Comparison of ENCODE assay signal across 9 cellular contexts in the genomic region with DNA sequence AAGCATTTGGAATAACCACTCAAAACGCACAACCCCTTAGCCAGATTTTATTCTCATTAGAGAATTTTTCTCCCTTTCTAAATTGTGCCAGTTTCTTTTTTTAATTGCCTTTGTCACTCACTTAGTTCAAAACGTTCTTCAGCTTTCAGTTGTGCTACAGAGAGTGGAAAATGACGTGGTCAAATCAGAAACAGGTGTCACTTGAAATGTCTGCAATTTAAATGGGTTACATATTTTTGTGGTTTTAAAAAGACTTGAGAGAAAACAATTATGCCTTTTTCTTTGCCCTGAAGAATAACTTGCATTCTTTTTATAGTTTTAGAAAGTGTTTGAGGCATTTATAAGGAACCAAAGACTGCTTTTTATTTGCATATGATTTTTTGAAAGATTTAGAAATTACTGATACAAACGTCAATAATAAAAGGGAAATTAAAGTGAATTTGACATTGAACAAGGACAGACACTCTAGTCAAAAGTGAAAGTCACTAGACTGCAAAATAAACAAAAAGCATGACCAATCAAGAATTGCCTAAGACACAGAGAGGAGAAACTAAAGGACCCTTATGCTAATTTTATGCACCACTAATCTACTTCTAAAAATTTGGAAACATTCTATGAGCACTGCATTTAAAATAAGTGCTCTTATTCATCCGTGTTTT.
DNase-seq lines count a peak whose midpoint lies in the region; ATAC-seq and TF ChIP-seq lines count a peak whose summit lies in the region.
"Had no signal": no experiment of that assay in that cellular context is flagged by ENCODE, and none has a peak within 500 bp of the region (broad histone marks: within the 10 kb centered on the region; RNA-seq: fewer than 3 reads in every experiment).

No MANE protein-coding gene starts in this region.

- peak overlapping the region; percentile 73 for H3K4me3 ChIP-seq in ACC112 (ENCODE audit: low read depth, low read length)
- H3K4me3 ChIP-seq in astrocyte of the cerebellum (ENCODE audit: low read depth, low read length) = no peak overlapping the region

- H3K79me2 ChIP-seq in ACC112 (ENCODE audit: control insufficient read depth, insufficient read depth, low read length, unreplicated experiment) = no peaks in the 10 kb centered on the region

- H2AFZ ChIP-seq in ACC112 (ENCODE audit: low read length, unreplicated experiment) = peak overlapping the region; percentile 82

- ATAC-seq in GM19397 (IDR thresholded peaks at IDR 0.05; ENCODE audit: unreplicated experiment) (peak; percentile 64), HG03108 (IDR thresholded peaks at IDR 0.05; ENCODE audit: unreplicated experiment) (peak; percentile 58)

- H3K27me3 ChIP-seq in ACC112 (ENCODE audit: insufficient read depth, low read length) = no peaks in the 10 kb centered on the region

- H3K27ac ChIP-seq in ACC112 (ENCODE audit: low read depth, low read length) = peak overlapping the region; percentile 85

- peak; percentile 22 for DNase-seq in astrocyte of the cerebellum (ENCODE audit: low read depth)
- no peak for DNase-seq in SW 1271 (lab: John Stamatoyannopoulos, UW)
- DNase-seq in GM19238 (ENCODE audit: insufficient read length, low spot score) = no peak
- no peak for DNase-seq in NCI-H2196 (lab: John Stamatoyannopoulos, UW; ENCODE audit: unreplicated experiment)
- DNase-seq in superior temporal gyrus (ENCODE audit: extremely low spot score) = no peak
- DNase-seq: CD8-positive, alpha-beta memory T cell had no signal

- no peak for TF ChIP-seq CTCF in astrocyte of the cerebellum (IDR thresholded peaks at IDR 0.05; ENCODE audit: low read depth, low read length, missing control alignments)

- in situ Hi-C loops in astrocyte of the cerebellum (cut with HindIII; ENCODE audit: low sequenced_read_pairs) = no loop called here

- peaks cover 82% of the 10 kb centered on the region for H3K4me1 ChIP-seq in ACC112 (ENCODE audit: control insufficient read depth, insufficient read depth, low read length, unreplicated experiment)

- H3K36me3 ChIP-seq in ACC112 (ENCODE audit: insufficient read depth, low read length) = no peaks in the 10 kb centered on the region
